ENCODE assay signal across 11 cellular contexts in genomic region chr2:102094917-102095316, GRCh38. TPM values are rescaled to one million over a fixed set of nuclear protein-coding genes. Genes with fewer than 3 reads are reported as not detected.
DNase-seq lines count a peak whose midpoint lies in the region; ATAC-seq and TF ChIP-seq lines count a peak whose summit lies in the region.
"Had no signal": no experiment of that assay in that cellular context is flagged by ENCODE, and none has a peak within 500 bp of the region (broad histone marks: within the 10 kb centered on the region; RNA-seq: fewer than 3 reads in every experiment).

No MANE protein-coding gene starts in this region.

- H3K9me3 Mint-ChIP-seq in activated CD4-positive, alpha-beta memory T cell treated with anti-CD3 and anti-CD28 coated beads for 36 hours: peaks cover 12% of the 10 kb centered on the region
- no peaks in the 10 kb centered on the region for H3K9me3 Mint-ChIP-seq in activated CD4-positive, alpha-beta memory T cell treated with anti-CD3 and anti-CD28 coated beads, Interleukin-2, amount 10 ng/mL, durations not matched to agents 7 days and 5 days

- ATAC-seq in HG02840 (IDR thresholded peaks at IDR 0.05; ENCODE audit: low FRiP score, unreplicated experiment) (no peak), GM18868 (IDR thresholded peaks at IDR 0.05; ENCODE audit: unreplicated experiment) (no peak)

- H3K4me3 ChIP-seq in fibroblast of pulmonary artery (replicated peaks; ENCODE audit: low read depth, low read length): no peak overlapping the region
- H3K4me3 ChIP-seq: SJCRH30 had no signal

- H3K36me3 Mint-ChIP-seq in activated CD4-positive, alpha-beta memory T cell treated with anti-CD3 and anti-CD28 coated beads for 36 hours: peaks cover 9% of the 10 kb centered on the region
- peaks cover 9% of the 10 kb centered on the region for H3K36me3 Mint-ChIP-seq in activated CD4-positive, alpha-beta memory T cell treated with anti-CD3 and anti-CD28 coated beads, Interleukin-2, amount 10 ng/mL, durations not matched to agents 7 days and 5 days (ENCODE audit: low read depth)
- H3K36me3 Mint-ChIP-seq: brain; CD4-positive, CD25-positive, alpha-beta regulatory T cell had no signal

- CTCF ChIA-PET in activated CD4-positive, alpha-beta memory T cell treated with anti-CD3 and anti-CD28 coated beads for 36 hours (lab: Charles Lee): no interaction called here
- CTCF ChIA-PET in activated CD4-positive, alpha-beta memory T cell treated with anti-CD3 and anti-CD28 coated beads, Interleukin-2, amount 10 ng/mL, durations not matched to agents 7 days and 5 days (lab: Charles Lee): no interaction called here
- CTCF ChIA-PET in RWPE1 (lab: Yijun Ruan, JAX): no interaction called here

- peak overlapping the region; percentile 1 for H3K27ac Mint-ChIP-seq in activated CD4-positive, alpha-beta memory T cell treated with anti-CD3 and anti-CD28 coated beads for 36 hours
- no peak overlapping the region for H3K27ac Mint-ChIP-seq in activated CD4-positive, alpha-beta memory T cell treated with anti-CD3 and anti-CD28 coated beads, Interleukin-2, amount 10 ng/mL, durations not matched to agents 7 days and 5 days
- H3K27ac Mint-ChIP-seq: brain; CD4-positive, CD25-positive, alpha-beta regulatory T cell had no signal

- no peak overlapping the region for H3K4me3 Mint-ChIP-seq in activated CD4-positive, alpha-beta memory T cell treated with anti-CD3 and anti-CD28 coated beads for 36 hours
- H3K4me3 Mint-ChIP-seq in activated CD4-positive, alpha-beta memory T cell treated with anti-CD3 and anti-CD28 coated beads, Interleukin-2, amount 10 ng/mL, durations not matched to agents 7 days and 5 days: no peak overlapping the region
- H3K4me3 Mint-ChIP-seq: brain; CD4-positive, CD25-positive, alpha-beta regulatory T cell had no signal

- intact Hi-C loops in activated CD4-positive, alpha-beta memory T cell treated with anti-CD3 and anti-CD28 coated beads for 36 hours (cut with micrococcal nuclease): loop anchor here (1.0 kb wide), 1 partner anchor 12 kb away; no protein-coding TSS in a partner anchor

- no peak for TF ChIP-seq CTCF in RWPE1 (conservative IDR thresholded peaks at IDR 0.05; ENCODE audit: low read depth)
- TF ChIP-seq CTCF in fibroblast of pulmonary artery (IDR thresholded peaks at IDR 0.05; ENCODE audit: low read length, missing control alignments): no peak

- peak; percentile 70 for DNase-seq in activated CD4-positive, alpha-beta memory T cell treated with anti-CD3 and anti-CD28 coated beads for 36 hours
- DNase-seq in activated CD4-positive, alpha-beta memory T cell treated with anti-CD3 and anti-CD28 coated beads, Interleukin-2, amount 10 ng/mL, durations not matched to agents 7 days and 5 days: no peak
- DNase-seq in RWPE1 (ENCODE audit: low spot score) (peak; percentile 59), fibroblast of pulmonary artery (ENCODE audit: low read depth) (peak; percentile 88), NCI-H1436 (lab: John Stamatoyannopoulos, UW) (no peak)
- DNase-seq in stimulated activated CD4-positive, alpha-beta T cell treated with anti-CD3 and anti-CD28 coated beads, Interleukin-4, amount 100 ng/mL, for 1 hour: peak; percentile 31

- H3K27ac ChIP-seq in RWPE1: no peak overlapping the region
- H3K27ac ChIP-seq: SJCRH30 had no signal

- H3K4me1 Mint-ChIP-seq in activated CD4-positive, alpha-beta memory T cell treated with anti-CD3 and anti-CD28 coated beads for 36 hours (ENCODE audit: low read depth): peaks cover 10% of the 10 kb centered on the region
- H3K4me1 Mint-ChIP-seq in activated CD4-positive, alpha-beta memory T cell treated with anti-CD3 and anti-CD28 coated beads, Interleukin-2, amount 10 ng/mL, durations not matched to agents 7 days and 5 days: peaks cover 5% of the 10 kb centered on the region

- POLR2A ChIA-PET in activated CD4-positive, alpha-beta memory T cell treated with anti-CD3 and anti-CD28 coated beads for 36 hours (lab: Charles Lee): interaction anchor here (1.2 kb wide), 1 partner anchor 12 kb away, joined by 6 read pairs; no protein-coding TSS in a partner anchor
- POLR2A ChIA-PET in activated CD4-positive, alpha-beta memory T cell treated with anti-CD3 and anti-CD28 coated beads, Interleukin-2, amount 10 ng/mL, durations not matched to agents 7 days and 5 days (lab: Charles Lee): interaction anchor here (0.7 kb wide), 1 partner anchor 9 kb away, joined by 3 read pairs; no protein-coding TSS in a partner anchor
- POLR2A ChIA-PET in RWPE1 (lab: Yijun Ruan, JAX; ENCODE audit: low non-redundant PET): no interaction called here

- peaks cover 5% of the 10 kb centered on the region for H3K27me3 Mint-ChIP-seq in activated CD4-positive, alpha-beta memory T cell treated with anti-CD3 and anti-CD28 coated beads for 36 hours
- peaks cover 12% of the 10 kb centered on the region for H3K27me3 Mint-ChIP-seq in activated CD4-positive, alpha-beta memory T cell treated with anti-CD3 and anti-CD28 coated beads, Interleukin-2, amount 10 ng/mL, durations not matched to agents 7 days and 5 days
- H3K27me3 Mint-ChIP-seq: brain; CD4-positive, CD25-positive, alpha-beta regulatory T cell had no signal

RNA-seq across cellular contexts. Expression of gene IL1R1, which starts 47.6 kb away (rescaled TPM):
- total RNA-seq in activated CD4-positive, alpha-beta memory T cell treated with anti-CD3 and anti-CD28 coated beads for 36 hours: 10 to 100 TPM; 20.3 to 20.4 TPM
- total RNA-seq in activated CD4-positive, alpha-beta memory T cell treated with anti-CD3 and anti-CD28 coated beads, Interleukin-2, amount 10 ng/mL, durations not matched to agents 7 days and 5 days: 1 to 10 TPM; 1.3 to 1.5 TPM

Comparison
In these comparisons a context has a peak if more than half of its experiments do, and no peak if none do; other contexts are left out.
1. DNase-seq: peak in activated CD4-positive, alpha-beta memory T cell treated with anti-CD3 and anti-CD28 coated beads for 36 hours (single experiment), RWPE1 (single experiment), fibroblast of pulmonary artery (single experiment) and stimulated activated CD4-positive, alpha-beta T cell treated with anti-CD3 and anti-CD28 coated beads, Interleukin-4, amount 100 ng/mL, for 1 hour (single experiment); none in activated CD4-positive, alpha-beta memory T cell treated with anti-CD3 and anti-CD28 coated beads, Interleukin-2, amount 10 ng/mL, durations not matched to agents 7 days and 5 days (single experiment) and NCI-H1436 (single experiment).
2. RNA of gene IL1R1, which starts 47.6 kb away (total RNA-seq): 20.3 to 20.4 TPM in activated CD4-positive, alpha-beta memory T cell treated with anti-CD3 and anti-CD28 coated beads for 36 hours; 1.3 to 1.5 TPM in activated CD4-positive, alpha-beta memory T cell treated with anti-CD3 and anti-CD28 coated beads, Interleukin-2, amount 10 ng/mL, durations not matched to agents 7 days and 5 days; every median in the first group is over 4 times any median in the second.